ENCODE assay signal across 12 cellular contexts in the genomic region with DNA sequence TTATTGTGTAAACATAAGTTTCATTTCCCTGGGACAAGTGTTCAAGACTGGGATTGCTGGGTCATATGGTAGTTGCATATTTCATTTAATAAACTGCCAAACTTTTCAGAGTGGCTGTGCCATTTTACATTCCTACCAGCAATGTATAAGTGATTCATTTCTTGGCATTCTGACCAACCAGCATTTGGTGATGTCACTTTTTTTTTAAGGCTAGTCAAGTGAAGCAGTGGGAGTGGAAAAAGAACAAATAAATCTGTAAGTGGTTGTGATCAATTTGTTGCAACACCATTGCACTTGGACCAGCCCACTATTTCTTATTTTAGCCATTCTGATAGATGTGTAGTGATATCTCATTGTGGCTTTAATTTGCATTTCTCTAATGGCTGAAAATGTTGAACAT. TPM values are rescaled to one million over a fixed set of nuclear protein-coding genes. Genes with fewer than 3 reads are reported as not detected.
DNase-seq lines count a peak whose midpoint lies in the region; ATAC-seq and TF ChIP-seq lines count a peak whose summit lies in the region.
"Had no signal": no experiment of that assay in that cellular context is flagged by ENCODE, and none has a peak within 500 bp of the region (broad histone marks: within the 10 kb centered on the region; RNA-seq: fewer than 3 reads in every experiment).

No MANE protein-coding gene starts in this region.

- BruUV-seq in A673 (replicated peaks; lab: Mats Ljungman, UMichigan) = no TSS peak

- no peak overlapping the region for H3K27ac ChIP-seq in A673 (ENCODE audit: low read depth, low read length, poor library complexity, severe bottlenecking)
- H3K27ac ChIP-seq: suprapubic skin had no signal

- no peaks in the 10 kb centered on the region for H3K9me3 ChIP-seq in A673 (ENCODE audit: low read depth, low read length, poor library complexity, severe bottlenecking)
- H3K9me3 ChIP-seq: suprapubic skin had no signal

- H3K36me3 ChIP-seq in A673 (ENCODE audit: insufficient read depth, low read length, poor library complexity, severe bottlenecking) = peaks cover 29% of the 10 kb centered on the region

- peak; percentile 71 for DNase-seq in A673 (ENCODE audit: low spot score)
- peak; percentile 97 for DNase-seq in HS-5 (ENCODE audit: low read depth)
- peak; percentile 31 to 59 for DNase-seq in SW 1271 (lab: John Stamatoyannopoulos, UW)
- peak; percentile 96 for DNase-seq in fibroblast of the aortic adventitia (ENCODE audit: low read depth)
- DNase-seq in stimulated activated CD4-positive, alpha-beta T cell treated with anti-CD3 and anti-CD28 coated beads, Interleukin-1b, Interleukin-23, amount 100 ng/mL, for 48 hours = no peak
- DNase-seq in activated CD8-positive, alpha-beta memory T cell treated with anti-CD3 and anti-CD28 coated beads for 24 hours = no peak
- DNase-seq: CD4-positive, alpha-beta T cell; central memory CD4-positive, alpha-beta T cell; hippocampal formation had no signal

- CTCF ChIA-PET in A673 (lab: Charles Lee) = interaction anchor here (0.7 kb wide), 1 partner anchor 98 kb away, joined by 13 read pairs; no protein-coding TSS in a partner anchor

- H3K27me3 ChIP-seq in A673 (replicated peaks; ENCODE audit: insufficient read depth, low read depth, low read length, poor library complexity) = no peaks in the 10 kb centered on the region
- H3K27me3 ChIP-seq: suprapubic skin had no signal

- H3K4me3 ChIP-seq in A673 (ENCODE audit: low read depth, low read length, poor library complexity, severe bottlenecking) = no peak overlapping the region
- no peak overlapping the region for H3K4me3 ChIP-seq in fibroblast of the aortic adventitia (ENCODE audit: low read depth, low read length)
- H3K4me3 ChIP-seq: suprapubic skin had no signal

- no peak for ATAC-seq in HG02571 (IDR thresholded peaks at IDR 0.05; ENCODE audit: unreplicated experiment)
- ATAC-seq in HG02852 (IDR thresholded peaks at IDR 0.05; ENCODE audit: unreplicated experiment) = no peak

- no peak for TF ChIP-seq CTCF in A673 (conservative IDR thresholded peaks at IDR 0.05; ENCODE audit: low read depth, low read length)
- peak; percentile 29 for TF ChIP-seq CTCF in fibroblast of the aortic adventitia (IDR thresholded peaks at IDR 0.05; ENCODE audit: insufficient read depth, low read length)

- POLR2A ChIA-PET in A673 (lab: Charles Lee; ENCODE audit: low non-redundant PET) = no interaction called here

- intact Hi-C loops in A673 (cut with micrococcal nuclease; ENCODE audit: unreplicated experiment) = no loop called here

- peaks cover 17% of the 10 kb centered on the region for H3K4me1 ChIP-seq in A673 (ENCODE audit: insufficient read depth, low read length, poor library complexity, severe bottlenecking)

RNA-seq across cellular contexts. Expression of a gene that starts 5.1 kb away (rescaled TPM):
- total RNA-seq in A673 (2021) = 37.1 and 41.4 TPM in 2 replicates
- total RNA-seq in fibroblast of the aortic adventitia (ENCODE audit: low replicate concordance) = 9.2 and 13.1 TPM in 2 replicates

RNA-seq across cellular contexts. Expression of a gene that starts 37.0 kb away (rescaled TPM):
- total RNA-seq in A673 (2021) = 53.9 and 70.0 TPM in 2 replicates
- total RNA-seq in fibroblast of the aortic adventitia (ENCODE audit: low replicate concordance) = 12.2 and 15.3 TPM in 2 replicates

Comparison
In these comparisons a context has a peak if more than half of its experiments do, and no peak if none do; other contexts are left out.
1. DNase-seq: peak in A673 (single experiment), HS-5 (single experiment), SW 1271 (2 of 2) and fibroblast of the aortic adventitia (single experiment); none in stimulated activated CD4-positive, alpha-beta T cell treated with anti-CD3 and anti-CD28 coated beads, Interleukin-1b, Interleukin-23, amount 100 ng/mL, for 48 hours (single experiment) and activated CD8-positive, alpha-beta memory T cell treated with anti-CD3 and anti-CD28 coated beads for 24 hours (single experiment).